Comparison of ENCODE assay signal across 16 cellular contexts in genomic region chr9:133340256-133340655, GRCh38. TPM values are rescaled to one million over a fixed set of nuclear protein-coding genes. Genes with fewer than 3 reads are reported as not detected.
DNase-seq lines count a peak whose midpoint lies in the region; ATAC-seq and TF ChIP-seq lines count a peak whose summit lies in the region.
"Had no signal": no experiment of that assay in that cellular context is flagged by ENCODE, and none has a peak within 500 bp of the region (broad histone marks: within the 10 kb centered on the region; RNA-seq: fewer than 3 reads in every experiment).

No MANE protein-coding gene starts in this region.

- TF ChIP-seq CTCF in CD4-positive, alpha-beta T cell (IDR thresholded peaks at IDR 0.05), result no peak
- no peak for TF ChIP-seq CTCF in mammary epithelial cell (conservative IDR thresholded peaks at IDR 0.05 in 1 of 2, IDR thresholded peaks at IDR 0.05 in 1 of 2; ENCODE audit: extremely low read depth in 1 of 2, insufficient read depth in 1 of 2, low read depth in 1 of 2, low read length in 2 of 2)

- no peaks in the 10 kb centered on the region for H3K27me3 Mint-ChIP-seq in CD4-positive, alpha-beta T cell
- no peaks in the 10 kb centered on the region for H3K27me3 Mint-ChIP-seq in activated CD4-positive, alpha-beta memory T cell treated with anti-CD3 and anti-CD28 coated beads for 36 hours
- H3K27me3 Mint-ChIP-seq in naive B cell, result no peaks in the 10 kb centered on the region

- POLR2A ChIA-PET in CD4-positive, alpha-beta T cell (lab: Charles Lee), result interaction anchor here (1.0 to 1.6 kb wide), 3 partner anchors 8 to 15 kb away, joined by 3 to 5 read pairs (median 5); partner anchors contain the start of genes MED22 and RPL7A
- POLR2A ChIA-PET in activated CD4-positive, alpha-beta memory T cell treated with anti-CD3 and anti-CD28 coated beads for 36 hours (lab: Charles Lee), result interaction anchor here (0.8 to 1.6 kb wide), 2 partner anchors 11 to 13 kb away, joined by 3 to 4 read pairs; no protein-coding TSS in a partner anchor

- dilution Hi-C loops in mammary epithelial cell (cut with HindIII; ENCODE audit: low sequenced_read_pairs), result no loop called here

- H3K9ac ChIP-seq in mammary epithelial cell (ENCODE audit: insufficient read depth, low read length), result no peak overlapping the region

- H3K27ac Mint-ChIP-seq in CD4-positive, alpha-beta T cell, result peak overlapping the region; percentile 47
- H3K27ac Mint-ChIP-seq in activated CD4-positive, alpha-beta memory T cell treated with anti-CD3 and anti-CD28 coated beads for 36 hours, result peak overlapping the region; percentile 21
- H3K27ac Mint-ChIP-seq in naive B cell, result peak overlapping the region; percentile 74 to 97 (median 90)
- H3K27ac Mint-ChIP-seq: HFFc6 had no signal

- no peak overlapping the region for H3K4me2 ChIP-seq in mammary epithelial cell (ENCODE audit: insufficient read depth, low read depth, low read length)
- H3K4me2 ChIP-seq: PC-9 had no signal

- no peaks in the 10 kb centered on the region for H3K9me3 Mint-ChIP-seq in CD4-positive, alpha-beta T cell
- no peaks in the 10 kb centered on the region for H3K9me3 Mint-ChIP-seq in activated CD4-positive, alpha-beta memory T cell treated with anti-CD3 and anti-CD28 coated beads for 36 hours
- peaks cover 0 to 10% (median 0%) of the 10 kb centered on the region in 7 donors for H3K9me3 Mint-ChIP-seq in naive B cell
- H3K9me3 Mint-ChIP-seq: HFFc6 had no signal

- peaks cover 6% of the 10 kb centered on the region for H3K4me1 ChIP-seq in mammary epithelial cell (ENCODE audit: insufficient read depth, low read length)
- H3K4me1 ChIP-seq: foreskin keratinocyte had no signal

- peaks cover 28% of the 10 kb centered on the region for H3K4me1 Mint-ChIP-seq in CD4-positive, alpha-beta T cell (ENCODE audit: low read depth)
- H3K4me1 Mint-ChIP-seq in activated CD4-positive, alpha-beta memory T cell treated with anti-CD3 and anti-CD28 coated beads for 36 hours (ENCODE audit: low read depth), result peaks cover 23% of the 10 kb centered on the region
- H3K4me1 Mint-ChIP-seq in naive B cell, result peaks cover 47 to 71% (median 67%) of the 10 kb centered on the region in 3 donors

- H2AFZ ChIP-seq in mammary epithelial cell (ENCODE audit: low read depth, low read length), result no peak overlapping the region
- H2AFZ ChIP-seq: PC-9 had no signal

- no peak overlapping the region for H3K4me3 ChIP-seq in mammary epithelial cell (replicated peaks in 1 of 3; ENCODE audit: insufficient read depth in 1 of 3, low read depth in 2 of 3, low read length in 3 of 3)
- H3K4me3 ChIP-seq: PC-9 had no signal

- peak overlapping the region; percentile 23 for H3K4me3 Mint-ChIP-seq in CD4-positive, alpha-beta T cell
- no peak overlapping the region for H3K4me3 Mint-ChIP-seq in activated CD4-positive, alpha-beta memory T cell treated with anti-CD3 and anti-CD28 coated beads for 36 hours
- peak overlapping the region; percentile 33 to 81 (median 69) for H3K4me3 Mint-ChIP-seq in naive B cell
- H3K4me3 Mint-ChIP-seq: HFFc6 had no signal

- no peak for TF ChIP-seq POLR2A in erythroblast (IDR thresholded peaks at IDR 0.05; ENCODE audit: low read length)

- intact Hi-C loops in CD4-positive, alpha-beta T cell (cut with DNase I, micrococcal nuclease), result loop anchor here in 1 of 2 experiments (10.0 kb wide), 1 partner anchor 935 kb away; the partner anchor contains the start of gene TTF1
- intact Hi-C loops in activated CD4-positive, alpha-beta memory T cell treated with anti-CD3 and anti-CD28 coated beads for 36 hours (cut with micrococcal nuclease), result no loop called here
- intact Hi-C loops in mammary epithelial cell (cut with micrococcal nuclease), result no loop called here

- BruUV-seq in mammary epithelial cell (replicated peaks; lab: Mats Ljungman, UMichigan), result no TSS peak

- no peaks in the 10 kb centered on the region for H3K9me3 ChIP-seq in CD4-positive, alpha-beta T cell (ENCODE audit: control insufficient read depth, low read length)
- H3K9me3 ChIP-seq in mammary epithelial cell (replicated peaks; ENCODE audit: insufficient read depth, low read length), result no peaks in the 10 kb centered on the region

- 56% methylated on average over 2 of the region's 3 CpGs for WGBS in mammary epithelial cell (ENCODE audit: low coverage, missing lambda C conversion rate)

- peaks cover 14% of the 10 kb centered on the region for H3K36me3 ChIP-seq in mammary epithelial cell (ENCODE audit: insufficient read depth, low read length)

- in situ Hi-C loops in KBM-7 (cut with MboI; ENCODE audit: low pct_unique_long_range_greater_than_20kb, low sequenced_read_pairs), result no loop called here
- in situ Hi-C loops in mammary epithelial cell (cut with MboI; ENCODE audit: low sequenced_read_pairs in 2 of 2), result no loop called here

- H3K27me3 ChIP-seq in CD4-positive, alpha-beta T cell (ENCODE audit: control insufficient read depth, insufficient read depth, low read length), result no peaks in the 10 kb centered on the region
- H3K27me3 ChIP-seq in mammary epithelial cell (ENCODE audit: insufficient read depth, low read length), result no peaks in the 10 kb centered on the region
- H3K27me3 ChIP-seq: foreskin keratinocyte had no signal

- CTCF ChIA-PET in CD4-positive, alpha-beta T cell (lab: Charles Lee), result interaction anchor here (1.2 kb wide), 1 partner anchor 146 kb away, joined by 3 read pairs; no protein-coding TSS in a partner anchor
- CTCF ChIA-PET in activated CD4-positive, alpha-beta memory T cell treated with anti-CD3 and anti-CD28 coated beads for 36 hours (lab: Charles Lee), result interaction anchor here (1.4 kb wide), 2 partner anchors 11 to 31 kb away, joined by 4 to 5 read pairs; no protein-coding TSS in a partner anchor
- CTCF ChIA-PET in mammary epithelial cell (lab: Charles Lee; ENCODE audit: low non-redundant PET), result no interaction called here

- H3K36me3 Mint-ChIP-seq in CD4-positive, alpha-beta T cell (ENCODE audit: low read depth), result peaks cover 51% of the 10 kb centered on the region
- peaks cover 25% of the 10 kb centered on the region for H3K36me3 Mint-ChIP-seq in activated CD4-positive, alpha-beta memory T cell treated with anti-CD3 and anti-CD28 coated beads for 36 hours
- H3K36me3 Mint-ChIP-seq in naive B cell, result peaks cover 22 to 30% of the 10 kb centered on the region in 2 donors

- H3K79me2 ChIP-seq in mammary epithelial cell (ENCODE audit: insufficient read depth, low read length), result peaks cover 18% of the 10 kb centered on the region

- no peak for ATAC-seq in CD4-positive, alpha-beta T cell (ENCODE audit: poor library complexity)
- peak; percentile 47 to 51 for ATAC-seq in naive B cell (ENCODE audit: low read depth in 2 of 2)
- ATAC-seq in HG02759 (IDR thresholded peaks at IDR 0.05; ENCODE audit: unreplicated experiment), result no peak
- ATAC-seq: foreskin keratinocyte, sciatic nerve had no signal

- no peak overlapping the region for H3K27ac ChIP-seq in CD4-positive, alpha-beta T cell (ENCODE audit: low read depth, low read length)
- H3K27ac ChIP-seq in mammary epithelial cell (ENCODE audit: insufficient read depth, low read depth, low read length), result no peak overlapping the region
- H3K27ac ChIP-seq: foreskin keratinocyte, PC-9 had no signal

- DNase-seq in CD4-positive, alpha-beta T cell, result no peak
- DNase-seq in KBM-7, result peak; percentile 79
- DNase-seq in activated CD4-positive, alpha-beta memory T cell treated with anti-CD3 and anti-CD28 coated beads for 36 hours, result no peak
- DNase-seq in naive B cell, result peak; percentile 55
- DNase-seq in mammary epithelial cell, result no peak
- no peak for DNase-seq in erythroblast (lab: John Stamatoyannopoulos, UW)
- no peak for DNase-seq in epidermal melanocyte (ENCODE audit: insufficient read length, low spot score)
- DNase-seq: effector CD4-positive, alpha-beta T cell; foreskin keratinocyte; HFFc6; islet precursor cell; NCI-H1048; NCI-H2227 treated with DMSO at 0.1 percent for 48 hours; PC-9 had no signal

- H4K20me1 ChIP-seq in mammary epithelial cell (ENCODE audit: insufficient read depth, low read length), result no peaks in the 10 kb centered on the region

RNA-seq across cellular contexts. Expression of gene SURF6, which starts 4.3 kb away (rescaled TPM):
- 10 to 100 TPM; 15.1 to 15.9 TPM for total RNA-seq in CD4-positive, alpha-beta T cell
- 10 to 100 TPM; 16.9 to 18.2 TPM for total RNA-seq in activated CD4-positive, alpha-beta memory T cell treated with anti-CD3 and anti-CD28 coated beads for 36 hours
- polyA plus RNA-seq in naive B cell (ENCODE audit: low read depth in 6 of 6) (10 to 100 TPM in 1 of 6 donors, 1 to 10 TPM in 4, under 1 TPM in 1; 0.09 to 13.0 (median 6.8) TPM), mammary epithelial cell (14.7 TPM)
- total RNA-seq in mammary epithelial cell, result 10 to 100 TPM in 1 of 2 donors, 1 to 10 TPM in 1; 6.8 to 27.2 TPM
- polyA minus RNA-seq in mammary epithelial cell, result 8.3 TPM

RNA-seq across cellular contexts. Expression of gene MED22, which starts 7.7 kb away (rescaled TPM):
- 10 to 100 TPM; 15.7 to 18.0 TPM for total RNA-seq in CD4-positive, alpha-beta T cell
- 10 to 100 TPM; 20.8 to 20.9 TPM for total RNA-seq in activated CD4-positive, alpha-beta memory T cell treated with anti-CD3 and anti-CD28 coated beads for 36 hours
- polyA plus RNA-seq in naive B cell (ENCODE audit: low read depth in 6 of 6), result 10 to 100 TPM; 14.9 to 36.8 (median 20.2) TPM
- 10 to 100 TPM; 17.2 to 35.4 TPM for total RNA-seq in mammary epithelial cell
- polyA plus RNA-seq in mammary epithelial cell, result 18.6 TPM
- 78.3 TPM for polyA minus RNA-seq in mammary epithelial cell

RNA-seq across cellular contexts. Expression of gene RPL7A, which starts 7.8 kb away (rescaled TPM):
- 1,000 to 10,000 TPM; 2,613 to 2,686 TPM for total RNA-seq in CD4-positive, alpha-beta T cell
- total RNA-seq in activated CD4-positive, alpha-beta memory T cell treated with anti-CD3 and anti-CD28 coated beads for 36 hours, result 1,000 to 10,000 TPM; 3,340 to 3,454 TPM
- polyA plus RNA-seq in naive B cell (ENCODE audit: low read depth in 6 of 6) (1,000 to 10,000 TPM in 5 of 6 donors, 100 to 1,000 TPM in 1; 715 to 1,392 (median 1,075) TPM), mammary epithelial cell (3,578 TPM)
- 1,000 to 10,000 TPM; 1,339 to 1,542 TPM for total RNA-seq in mammary epithelial cell
- 1,906 TPM for polyA minus RNA-seq in mammary epithelial cell

RNA-seq across cellular contexts. Expression of gene SURF1, which starts 16.0 kb away (rescaled TPM):
- 10 to 100 TPM; 42.5 to 45.9 TPM for total RNA-seq in CD4-positive, alpha-beta T cell
- 10 to 100 TPM; 24.7 to 26.0 TPM for total RNA-seq in activated CD4-positive, alpha-beta memory T cell treated with anti-CD3 and anti-CD28 coated beads for 36 hours
- polyA plus RNA-seq in naive B cell (ENCODE audit: low read depth in 6 of 6) (100 to 1,000 TPM in 1 of 6 donors, 10 to 100 TPM in 5; 77.6 to 142 (median 94.1) TPM), mammary epithelial cell (43.5 TPM)
- 10 to 100 TPM; 17.5 to 23.4 TPM for total RNA-seq in mammary epithelial cell
- polyA minus RNA-seq in mammary epithelial cell, result 24.5 TPM

RNA-seq across cellular contexts. Expression of gene SURF2, which starts 16.1 kb away (rescaled TPM):
- 10 to 100 TPM; 12.7 TPM for total RNA-seq in CD4-positive, alpha-beta T cell
- total RNA-seq in activated CD4-positive, alpha-beta memory T cell treated with anti-CD3 and anti-CD28 coated beads for 36 hours, result 10 to 100 TPM; 12.5 to 15.5 TPM
- polyA plus RNA-seq in naive B cell (ENCODE audit: low read depth in 6 of 6) (10 to 100 TPM; 21.6 to 40.5 (median 28.1) TPM), mammary epithelial cell (39.2 TPM)
- 10 to 100 TPM; 22.5 to 42.2 TPM for total RNA-seq in mammary epithelial cell
- polyA minus RNA-seq in mammary epithelial cell, result 35.4 TPM

Comparison
In these comparisons a context has a peak if more than half of its experiments do, and no peak if none do; other contexts are left out.
1. ATAC-seq: peak in naive B cell (2 of 2); none in CD4-positive, alpha-beta T cell (single experiment) and HG02759 (single experiment).
2. DNase-seq: peak in KBM-7 (single experiment) and naive B cell (single experiment); none in CD4-positive, alpha-beta T cell (0 of 10), activated CD4-positive, alpha-beta memory T cell treated with anti-CD3 and anti-CD28 coated beads for 36 hours (single experiment), mammary epithelial cell (single experiment), erythroblast (0 of 2) and epidermal melanocyte (single experiment).
3. H3K27ac Mint-ChIP-seq: peak in every context shown above with its lines; median percentile 90 in naive B cell; 47 in CD4-positive, alpha-beta T cell; 21 in activated CD4-positive, alpha-beta memory T cell treated with anti-CD3 and anti-CD28 coated beads for 36 hours.